ENCODE assay signal across 9 cellular contexts in the genomic region with DNA sequence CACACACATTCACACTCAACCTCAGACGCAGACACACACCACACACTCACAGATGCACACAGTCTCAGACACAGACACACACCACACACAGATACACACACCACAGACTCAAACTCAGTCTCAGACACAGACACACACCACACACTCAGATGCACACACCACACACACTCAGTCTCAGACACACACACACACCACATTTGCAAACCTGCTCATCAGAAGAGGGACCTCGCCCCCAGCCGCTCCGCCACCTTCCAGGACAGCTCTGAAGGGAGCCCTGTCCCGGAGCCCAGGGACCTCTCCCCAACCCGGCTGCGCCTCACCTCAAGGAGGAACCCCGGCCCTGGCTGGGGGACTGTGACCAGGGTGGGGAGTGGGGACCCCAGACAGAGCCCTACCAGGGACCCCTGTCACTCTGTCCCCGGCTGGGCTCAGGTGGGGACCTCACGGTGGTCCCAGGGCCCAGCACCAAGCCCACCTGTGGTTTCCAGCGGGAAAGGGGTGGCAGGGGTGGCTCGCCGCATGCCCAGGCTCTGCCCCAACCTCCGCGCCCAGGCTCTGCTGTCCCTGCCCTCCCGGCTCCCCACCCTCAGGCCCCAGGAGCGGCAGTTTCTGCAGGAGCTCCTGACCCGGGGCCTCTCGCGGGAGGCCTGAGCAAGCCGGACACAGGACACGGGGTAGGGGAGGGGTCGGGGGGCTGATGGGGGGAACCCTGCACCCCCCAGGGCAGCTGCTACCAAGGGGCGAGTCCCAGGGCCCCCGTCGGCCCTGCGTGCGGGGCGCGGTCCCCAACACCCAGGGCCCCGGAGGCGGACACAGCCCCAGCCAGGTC. TPM values are rescaled to one million over a fixed set of nuclear protein-coding genes. Genes with fewer than 3 reads are reported as not detected.
A peak's percentile ranks its signal among the peaks of the same experiment; 100 is the strongest.
DNase-seq lines count a peak whose midpoint lies in the region; ATAC-seq and TF ChIP-seq lines count a peak whose summit lies in the region.
"Had no signal": no experiment of that assay in that cellular context is flagged by ENCODE, and none has a peak within 500 bp of the region (broad histone marks: within the 10 kb centered on the region; RNA-seq: fewer than 3 reads in every experiment).

No MANE protein-coding gene starts in this region.

- intact Hi-C loops in dorsolateral prefrontal cortex (cut with DNase I), result no loop called here

- DNase-seq in stimulated activated CD4-positive, alpha-beta T cell treated with anti-CD3 and anti-CD28 coated beads, Interleukin-4, amount 100 ng/mL, for 24 hours, result peak; percentile 3
- no peak for DNase-seq in stimulated activated CD4-positive, alpha-beta T cell treated with anti-CD3 and anti-CD28 coated beads, Interleukin-2, amount 100 ng/mL, for 48 hours
- DNase-seq in dorsolateral prefrontal cortex, result peak in 4 of 10 donors; percentile 6 to 21 (median 14)
- no peak for DNase-seq in middle frontal gyrus (ENCODE audit: extremely low spot score, low spot score)
- DNase-seq in iPS-NIHi11 (ENCODE audit: low spot score), result no peak
- DNase-seq in medulla oblongata (ENCODE audit: extremely low spot score), result no peak

- TF ChIP-seq CTCF in dorsolateral prefrontal cortex (IDR thresholded peaks at IDR 0.05 in 54 of 56, conservative IDR thresholded peaks at IDR 0.05 in 2 of 56; ENCODE audit: low read depth in 1 of 56, partially characterized antibody in 56 of 56), result no peak

- H3K9me3 ChIP-seq in mucosa of stomach (ENCODE audit: control insufficient read depth, low read length), result no peaks in the 10 kb centered on the region

- no peak for ATAC-seq in HG02798 (IDR thresholded peaks at IDR 0.05; ENCODE audit: poor library complexity, unreplicated experiment)

- no peaks in the 10 kb centered on the region for H3K36me3 ChIP-seq in mucosa of stomach (ENCODE audit: control insufficient read depth, insufficient read depth, low read length)

- H3K4me1 ChIP-seq in mucosa of stomach (ENCODE audit: control insufficient read depth, insufficient read depth, low read length), result no peaks in the 10 kb centered on the region

- H3K27ac ChIP-seq in dorsolateral prefrontal cortex, result peak overlapping the region in 5 of 59 donors; percentile 9 to 46 (median 36)

- H3K27me3 ChIP-seq in dorsolateral prefrontal cortex, result peaks cover 0 to 63% (median 45%) of the 10 kb centered on the region in 45 donors
- peaks cover 23% of the 10 kb centered on the region for H3K27me3 ChIP-seq in mucosa of stomach (ENCODE audit: control insufficient read depth, insufficient read depth, low read length)

- peak overlapping the region in 48 of 59 donors; percentile 7 to 63 (median 40) for H3K4me3 ChIP-seq in dorsolateral prefrontal cortex
- no peak overlapping the region for H3K4me3 ChIP-seq in mucosa of stomach (ENCODE audit: low read length)

- H3K9ac ChIP-seq in mucosa of stomach (ENCODE audit: low read length), result peak overlapping the region; percentile 43

RNA-seq across cellular contexts. Expression of a gene that starts 0.7 kb away (rescaled TPM):
- total RNA-seq in dorsolateral prefrontal cortex, result 10 to 100 TPM in 83 of 120 experiments, 1 to 10 TPM in 37; 4.3 to 57.2 (median 12.6) TPM

RNA-seq across cellular contexts. Expression of a gene that starts 58.2 kb away (rescaled TPM):
- total RNA-seq in dorsolateral prefrontal cortex, result 10 to 100 TPM in 104 of 120 experiments, 1 to 10 TPM in 16; 4.0 to 48.0 (median 20.5) TPM
- total RNA-seq: lung microvascular endothelial cell had no signal
